In genomic region chr22:38955250-38955775, GRCh38 we compare ENCODE assay signal across 23 cellular contexts. TPM values are rescaled to one million over a fixed set of nuclear protein-coding genes. Genes with fewer than 3 reads are reported as not detected.
DNase-seq lines count a peak whose midpoint lies in the region; ATAC-seq and TF ChIP-seq lines count a peak whose summit lies in the region.
"Had no signal": no experiment of that assay in that cellular context is flagged by ENCODE, and none has a peak within 500 bp of the region (broad histone marks: within the 10 kb centered on the region; RNA-seq: fewer than 3 reads in every experiment).

No MANE protein-coding gene starts in this region.

- H4K5ac ChIP-seq in IMR-90 (ENCODE audit: low read depth, low read length): no peak overlapping the region

- H3K4ac ChIP-seq in IMR-90 (ENCODE audit: low read depth, low read length): no peak overlapping the region

- intact Hi-C loops in IMR-90 (cut with micrococcal nuclease): no loop called here

- no peaks in the 10 kb centered on the region for H3K36me3 Mint-ChIP-seq in activated T-cell treated with anti-CD3 and anti-CD28 coated beads, Interleukin-2, amount 50 U/mL, for 24 hours (ENCODE audit: low read depth)
- no peaks in the 10 kb centered on the region for H3K36me3 Mint-ChIP-seq in activated naive CD8-positive, alpha-beta T cell treated with anti-CD3 and anti-CD28 coated beads, Interleukin-2, amount 50 U/mL, for 24 hours (ENCODE audit: low read depth)
- H3K36me3 Mint-ChIP-seq: immature natural killer cell had no signal

- H2BK5ac ChIP-seq in IMR-90 (ENCODE audit: low read depth, low read length, poor library complexity, severe bottlenecking): no peak overlapping the region

- H3K23ac ChIP-seq in IMR-90 (ENCODE audit: low read depth, low read length): no peak overlapping the region

- H2BK15ac ChIP-seq in IMR-90 (ENCODE audit: low read depth, low read length): no peak overlapping the region

- no peak overlapping the region for H3K18ac ChIP-seq in IMR-90 (ENCODE audit: low read depth, low read length)

- H2AFZ ChIP-seq in IMR-90 (replicated peaks; ENCODE audit: low read length, poor library complexity): no peak overlapping the region

- no peak for DNase-seq in activated T-cell treated with anti-CD3 and anti-CD28 coated beads, Interleukin-2, amount 50 U/mL, for 24 hours
- DNase-seq in activated T-cell treated with anti-CD3 and anti-CD28 coated beads for 4 hours (no peak), IMR-90 (no peak), DMS 273 (lab: John Stamatoyannopoulos, UW; ENCODE audit: unreplicated experiment) (no peak)
- DNase-seq in activated naive CD8-positive, alpha-beta T cell treated with anti-CD3 and anti-CD28 coated beads, Interleukin-2, amount 50 U/mL, for 24 hours: no peak
- DNase-seq: activated naive CD4-positive, alpha-beta T cell treated with anti-CD3 and anti-CD28 coated beads, Interleukin-2, amount 50 U/mL, for 16 hours; cerebellar nuclear complex; EL; foreskin melanocyte; H7; immature natural killer cell; NCI-H1105 treated with DMSO at 0.1 percent for 48 hours; NCI-H526; uterus had no signal

- H3K27ac Mint-ChIP-seq in activated T-cell treated with anti-CD3 and anti-CD28 coated beads, Interleukin-2, amount 50 U/mL, for 24 hours: peak overlapping the region; percentile 44
- peak overlapping the region; percentile 51 for H3K27ac Mint-ChIP-seq in activated naive CD8-positive, alpha-beta T cell treated with anti-CD3 and anti-CD28 coated beads, Interleukin-2, amount 50 U/mL, for 24 hours

- no TSS peak for BruUV-seq in IMR-90 (replicated peaks; lab: Mats Ljungman, UMichigan)

- H3K4me1 Mint-ChIP-seq in activated T-cell treated with anti-CD3 and anti-CD28 coated beads, Interleukin-2, amount 50 U/mL, for 24 hours (ENCODE audit: low read depth): peaks cover 26% of the 10 kb centered on the region
- peaks cover 25% of the 10 kb centered on the region for H3K4me1 Mint-ChIP-seq in activated naive CD8-positive, alpha-beta T cell treated with anti-CD3 and anti-CD28 coated beads, Interleukin-2, amount 50 U/mL, for 24 hours
- H3K4me1 Mint-ChIP-seq: immature natural killer cell had no signal

- H3K4me1 ChIP-seq in IMR-90 (ENCODE audit: control insufficient read depth, insufficient read depth, low read length) (no peaks in the 10 kb centered on the region), neutrophil (ENCODE audit: control insufficient read depth in 1 of 2, insufficient read depth in 1 of 2, low read depth in 1 of 2, low read length in 1 of 2) (peaks cover 91 to 94% of the 10 kb centered on the region in 2 experiments)
- H3K4me1 ChIP-seq: SJSA1, uterus had no signal

- dilution Hi-C loops in IMR-90 (cut with HindIII; ENCODE audit: low sequenced_read_pairs, unreplicated experiment): no loop called here

- H3K27me3 ChIP-seq in IMR-90 (ENCODE audit: control insufficient read depth, insufficient read depth, low read length): peaks cover 74% of the 10 kb centered on the region
- H3K27me3 ChIP-seq in neutrophil: no peaks in the 10 kb centered on the region
- H3K27me3 ChIP-seq: uterus had no signal

- TF ChIP-seq POLR2A in IMR-90 (IDR thresholded peaks at IDR 0.05; ENCODE audit: low read depth, low read length): no peak

- no peaks in the 10 kb centered on the region for H3K9me1 ChIP-seq in IMR-90 (ENCODE audit: insufficient read depth, low read length)

- CTCF ChIA-PET in IMR-90 (lab: Yijun Ruan, JAX): no interaction called here

- H3K4me3 Mint-ChIP-seq in activated T-cell treated with anti-CD3 and anti-CD28 coated beads, Interleukin-2, amount 50 U/mL, for 24 hours: no peak overlapping the region
- H3K4me3 Mint-ChIP-seq in activated naive CD8-positive, alpha-beta T cell treated with anti-CD3 and anti-CD28 coated beads, Interleukin-2, amount 50 U/mL, for 24 hours: no peak overlapping the region
- H3K4me3 Mint-ChIP-seq: immature natural killer cell had no signal

- H3K4me3 ChIP-seq in IMR-90 (ENCODE audit: insufficient read depth, low read depth, low read length) (no peak overlapping the region), neutrophil (ENCODE audit: low read depth in 1 of 2, low read length in 1 of 2) (peak overlapping the region; percentile 79 to 90)
- H3K4me3 ChIP-seq: SJSA1, suprapubic skin, uterus had no signal

- H2BK120ac ChIP-seq in IMR-90 (ENCODE audit: low read depth, low read length): no peak overlapping the region

- no peak overlapping the region for H3K4me2 ChIP-seq in IMR-90 (ENCODE audit: low read depth, low read length)

- no peak overlapping the region for H4K8ac ChIP-seq in IMR-90 (ENCODE audit: low read depth in 2 of 2, low read length in 2 of 2)

- no peaks in the 10 kb centered on the region for H3K9me3 Mint-ChIP-seq in activated T-cell treated with anti-CD3 and anti-CD28 coated beads, Interleukin-2, amount 50 U/mL, for 24 hours
- H3K9me3 Mint-ChIP-seq in activated naive CD8-positive, alpha-beta T cell treated with anti-CD3 and anti-CD28 coated beads, Interleukin-2, amount 50 U/mL, for 24 hours: no peaks in the 10 kb centered on the region
- H3K9me3 Mint-ChIP-seq: immature natural killer cell had no signal

- H2AK9ac ChIP-seq in IMR-90 (replicated peaks; ENCODE audit: low read depth, low read length, poor library complexity): peak overlapping the region; percentile 28

- ATAC-seq in IMR-90 (ENCODE audit: low read depth) (no peak), HG03025 (IDR thresholded peaks at IDR 0.05; ENCODE audit: low FRiP score, unreplicated experiment) (no peak), GM19035 (IDR thresholded peaks at IDR 0.05; ENCODE audit: unreplicated experiment) (no peak)
- no peak for ATAC-seq in activated naive CD8-positive, alpha-beta T cell treated with anti-CD3 and anti-CD28 coated beads, Interleukin-2, amount 50 U/mL, for 24 hours

- H3K27ac ChIP-seq in IMR-90 (ENCODE audit: insufficient read depth, low read length) (no peak overlapping the region), neutrophil (peak overlapping the region; percentile 100)
- H3K27ac ChIP-seq: SJSA1, suprapubic skin, uterus had no signal

- no peaks in the 10 kb centered on the region; the same call in 1 of the 2 replicates for H4K20me1 ChIP-seq in IMR-90 (ENCODE audit: insufficient read depth, low read length)

- H2BK20ac ChIP-seq in IMR-90 (ENCODE audit: low read depth, low read length): no peak overlapping the region

- no peaks in the 10 kb centered on the region for H3K36me3 ChIP-seq in IMR-90 (ENCODE audit: control insufficient read depth, insufficient read depth, low read length)
- peaks cover 53% of the 10 kb centered on the region for H3K36me3 ChIP-seq in neutrophil
- H3K36me3 ChIP-seq: SJSA1, suprapubic skin, uterus had no signal

- no CpG with 5 or more reads among the region's 5 CpGs for WGBS in IMR-90 (ENCODE audit: extremely low coverage in 2 of 2, insufficient read length in 1 of 2), 2 experiments

- TF ChIP-seq CTCF in IMR-90 (conservative IDR thresholded peaks at IDR 0.05; ENCODE audit: low read depth, low read length) (no peak), neutrophil (IDR thresholded peaks at IDR 0.05) (no peak)

- H3K14ac ChIP-seq in IMR-90 (replicated peaks; ENCODE audit: low read depth, low read length): no peak overlapping the region

- H4K91ac ChIP-seq in IMR-90 (ENCODE audit: insufficient read depth, low read depth, low read length): no peak overlapping the region

- no peak overlapping the region for H3K56ac ChIP-seq in IMR-90 (ENCODE audit: extremely low read depth, insufficient read depth, low read length)

- H3K27me3 Mint-ChIP-seq in activated T-cell treated with anti-CD3 and anti-CD28 coated beads, Interleukin-2, amount 50 U/mL, for 24 hours: peaks cover 14% of the 10 kb centered on the region
- H3K27me3 Mint-ChIP-seq in activated naive CD8-positive, alpha-beta T cell treated with anti-CD3 and anti-CD28 coated beads, Interleukin-2, amount 50 U/mL, for 24 hours: peaks cover 3% of the 10 kb centered on the region

- no peak overlapping the region for H2AK5ac ChIP-seq in IMR-90 (ENCODE audit: low read depth, low read length)

- POLR2A ChIA-PET in IMR-90 (lab: Charles Lee; ENCODE audit: unreplicated experiment): no interaction called here

- in situ Hi-C loops in IMR-90 (cut with MboI; ENCODE audit: low sequenced_read_pairs): no loop called here

- H3K9ac ChIP-seq in IMR-90 (ENCODE audit: low read depth, low read length): no peak overlapping the region

- H3K9me3 ChIP-seq in IMR-90 (ENCODE audit: control insufficient read depth, insufficient read depth, low read length) (no peaks in the 10 kb centered on the region), neutrophil (no peaks in the 10 kb centered on the region)
- H3K9me3 ChIP-seq: SJSA1, suprapubic skin, uterus had no signal

- no peaks in the 10 kb centered on the region for H3K79me1 ChIP-seq in IMR-90 (ENCODE audit: low read depth in 1 of 2, low read length in 2 of 2)

- no peak for TF ChIP-seq RAD21 in IMR-90 (IDR thresholded peaks at IDR 0.05; ENCODE audit: low read length)

TF ChIP-seq in IMR-90, 13 proteins besides CTCF, POLR2A, EP300 and RAD21 (continues in another document):
- TF ChIP-seq, protein P1, sequence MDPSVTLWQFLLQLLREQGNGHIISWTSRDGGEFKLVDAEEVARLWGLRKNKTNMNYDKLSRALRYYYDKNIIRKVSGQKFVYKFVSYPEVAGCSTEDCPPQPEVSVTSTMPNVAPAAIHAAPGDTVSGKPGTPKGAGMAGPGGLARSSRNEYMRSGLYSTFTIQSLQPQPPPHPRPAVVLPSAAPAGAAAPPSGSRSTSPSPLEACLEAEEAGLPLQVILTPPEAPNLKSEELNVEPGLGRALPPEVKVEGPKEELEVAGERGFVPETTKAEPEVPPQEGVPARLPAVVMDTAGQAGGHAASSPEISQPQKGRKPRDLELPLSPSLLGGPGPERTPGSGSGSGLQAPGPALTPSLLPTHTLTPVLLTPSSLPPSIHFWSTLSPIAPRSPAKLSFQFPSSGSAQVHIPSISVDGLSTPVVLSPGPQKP (IDR thresholded peaks at IDR 0.05; ENCODE audit: borderline replicate concordance, low read depth, low read length): no peak
- no peak for TF ChIP-seq MAZ (IDR thresholded peaks at IDR 0.05; ENCODE audit: borderline replicate concordance, low read depth, low read length)
- no peak for TF ChIP-seq SMC3 (IDR thresholded peaks at IDR 0.05; ENCODE audit: low read depth, low read length)
- TF ChIP-seq NFE2L2 (IDR thresholded peaks at IDR 0.05; ENCODE audit: low read depth, low read length): no peak
- TF ChIP-seq CHD1 (IDR thresholded peaks at IDR 0.05; ENCODE audit: low read depth, low read length): no peak
- no peak for TF ChIP-seq FOS (IDR thresholded peaks at IDR 0.05; ENCODE audit: low read depth, low read length)

RNA-seq across cellular contexts. Expression of gene APOBEC3A, which starts 2.1 kb away (rescaled TPM):
- not detected in 2 replicates for total RNA-seq in IMR-90 (2012; rRNA removed)
- not detected in 2 replicates for polyA plus RNA-seq in IMR-90 (2012; rRNA removed)
- polyA plus RNA-seq in IMR-90 (2012; cell fraction: cytosol; rRNA removed): not detected in 2 replicates
- not detected in 2 replicates for polyA plus RNA-seq in IMR-90 (2012; cell fraction: nucleus; rRNA removed; ENCODE audit: low replicate concordance)
- total RNA-seq: H7; M059J; mucosa of gallbladder; pulmonary artery endothelial cell; SJSA1; T-helper 2 cell treated with Interferon-gamma antibody and Interleukin-4, amounts not matched to agents 100 ng/mL and 5 ng/mL, for 36 hours; uterus had no signal
- polyA plus RNA-seq: immature natural killer cell had no signal

RNA-seq across cellular contexts. Expression of gene APOBEC3B, which starts 26.8 kb away (rescaled TPM):
- total RNA-seq in IMR-90 (2012; rRNA removed): 17.2 and 17.6 TPM in 2 replicates
- 34.2 and 35.1 TPM in 2 replicates for polyA plus RNA-seq in IMR-90 (2012; rRNA removed)
- polyA plus RNA-seq in IMR-90 (2012; cell fraction: cytosol; rRNA removed): 19.0 and 30.1 TPM in 2 replicates
- polyA plus RNA-seq in IMR-90 (2012; cell fraction: nucleus; rRNA removed; ENCODE audit: low replicate concordance): 11.0 and 11.8 TPM in 2 replicates

RNA-seq across cellular contexts. Expression of gene APOBEC3C, which starts 58.7 kb away (rescaled TPM):
- total RNA-seq in IMR-90 (2012; rRNA removed): 5.6 and 6.6 TPM in 2 replicates
- 26.7 and 32.0 TPM in 2 replicates for polyA plus RNA-seq in IMR-90 (2012; rRNA removed)
- 21.9 and 31.4 TPM in 2 replicates for polyA plus RNA-seq in IMR-90 (2012; cell fraction: cytosol; rRNA removed)
- 17.7 and 30.2 TPM in 2 replicates for polyA plus RNA-seq in IMR-90 (2012; cell fraction: nucleus; rRNA removed; ENCODE audit: low replicate concordance)
